9 cellular contexts compared by ENCODE assay signal in genomic region chr2:138536302-138536701, GRCh38. TPM values are rescaled to one million over a fixed set of nuclear protein-coding genes. Genes with fewer than 3 reads are reported as not detected.
A peak's percentile ranks its signal among the peaks of the same experiment; 100 is the strongest.
DNase-seq lines count a peak whose midpoint lies in the region; ATAC-seq, FAIRE-seq and TF ChIP-seq lines count a peak whose summit lies in the region.
"Had no signal": no experiment of that assay in that cellular context is flagged by ENCODE, and none has a peak within 500 bp of the region (broad histone marks: within the 10 kb centered on the region; RNA-seq: fewer than 3 reads in every experiment).

No MANE protein-coding gene starts in this region.

- FAIRE-seq in bronchial epithelial cell (lab: Jason Lieb, UNC) = no peak

- no peaks in the 10 kb centered on the region for H3K27me3 ChIP-seq in bronchial epithelial cell (ENCODE audit: control insufficient read depth, insufficient read depth, low read length)
- H3K27me3 ChIP-seq in Caco-2 (replicated peaks; ENCODE audit: control insufficient read depth, insufficient read depth, low read length) = no peaks in the 10 kb centered on the region

- intact Hi-C loops in Caco-2 (cut with micrococcal nuclease; ENCODE audit: unreplicated experiment) = no loop called here

- H3K4me1 ChIP-seq in Caco-2 = peaks cover 10% of the 10 kb centered on the region

- H3K4me3 ChIP-seq in AG10803 (ENCODE audit: low read length) = no peak overlapping the region
- H3K4me3 ChIP-seq in bronchial epithelial cell (ENCODE audit: low read depth, low read length) = no peak overlapping the region
- H3K4me3 ChIP-seq in Caco-2 (ENCODE audit: low read depth, low read length) = no peak overlapping the region

- H3K9me3 ChIP-seq in Caco-2 = peaks cover 4% of the 10 kb centered on the region; the same call in 1 of the 2 replicates

- DNase-seq in AG10803 (ENCODE audit: low read depth) (peak; percentile 81), bronchial epithelial cell (ENCODE audit: low read depth) (peak; percentile 5), T-helper 1 cell (no peak), NAMALWA (ENCODE audit: low spot score) (no peak), NCI-H1436 (lab: John Stamatoyannopoulos, UW) (no peak), Caco-2 (no peak)
- DNase-seq: activated CD4-positive, CD25-positive, alpha-beta regulatory T cell had no signal

- H3K36me3 ChIP-seq in bronchial epithelial cell (ENCODE audit: control insufficient read depth, insufficient read depth, low read length) (no peaks in the 10 kb centered on the region), Caco-2 (ENCODE audit: control insufficient read depth, insufficient read depth, low read length) (no peaks in the 10 kb centered on the region; the same call in 1 of the 2 replicates)

- no TSS peak for BruUV-seq in Caco-2 (replicated peaks; lab: Mats Ljungman, UMichigan)

- no peaks in the 10 kb centered on the region for H3K27me3 Mint-ChIP-seq in Caco-2 (ENCODE audit: insufficient read depth, unreplicated experiment)

- H3K27ac Mint-ChIP-seq in Caco-2 (ENCODE audit: unreplicated experiment) = no peak overlapping the region

- H3K36me3 Mint-ChIP-seq in Caco-2 (ENCODE audit: insufficient read depth, unreplicated experiment) = peaks cover 39% of the 10 kb centered on the region

- ATAC-seq in GM19043 (IDR thresholded peaks at IDR 0.05; ENCODE audit: low read depth, unreplicated experiment) (peak; percentile 85), HG03139 (IDR thresholded peaks at IDR 0.05; ENCODE audit: unreplicated experiment) (peak; percentile 63)

- CTCF ChIA-PET in Caco-2 (lab: Charles Lee) = no interaction called here

- TF ChIP-seq CTCF in AG10803 (conservative IDR thresholded peaks at IDR 0.05; ENCODE audit: low read length) = no peak
- TF ChIP-seq CTCF in bronchial epithelial cell (IDR thresholded peaks at IDR 0.05; ENCODE audit: insufficient read depth, low read length, severe bottlenecking) = no peak
- TF ChIP-seq CTCF in Caco-2 (IDR thresholded peaks at IDR 0.05; ENCODE audit: insufficient read depth in 1 of 2, low read depth in 1 of 2, low read length in 1 of 2, severe bottlenecking in 1 of 2, unreplicated experiment in 1 of 2) = no peak

- peaks cover 23% of the 10 kb centered on the region for H3K4me1 Mint-ChIP-seq in Caco-2 (ENCODE audit: low read depth, unreplicated experiment)

- POLR2A ChIA-PET in Caco-2 (lab: Charles Lee) = no interaction called here

- peaks cover 13% of the 10 kb centered on the region for H3K9me3 Mint-ChIP-seq in Caco-2 (ENCODE audit: unreplicated experiment)

- H3K4me3 Mint-ChIP-seq in Caco-2 (ENCODE audit: unreplicated experiment) = no peak overlapping the region

RNA-seq across cellular contexts. Expression of gene SPOPL, which starts 34.7 kb away (rescaled TPM):
- 31.6 and 34.8 TPM in 2 replicates for total RNA-seq in bronchial epithelial cell
- total RNA-seq in Caco-2 (2022) = 31.6 and 32.9 TPM in 2 replicates

Comparison
In these comparisons a context has a peak if more than half of its experiments do, and no peak if none do; other contexts are left out.
1. DNase-seq: peak in AG10803 (single experiment) and bronchial epithelial cell (single experiment); none in T-helper 1 cell (0 of 5), NAMALWA (single experiment), NCI-H1436 (single experiment) and Caco-2 (0 of 2).